ENCODE assay signal across 8 cellular contexts in genomic region chr11:3867209-3868071, GRCh38. TPM values are rescaled to one million over a fixed set of nuclear protein-coding genes. Genes with fewer than 3 reads are reported as not detected.
DNase-seq lines count a peak whose midpoint lies in the region; ATAC-seq, FAIRE-seq and TF ChIP-seq lines count a peak whose summit lies in the region.

No MANE protein-coding gene starts in this region.

- no peak overlapping the region for H3K4me3 ChIP-seq in effector memory CD4-positive, alpha-beta T cell (ENCODE audit: insufficient read depth, low read depth, low read length, poor library complexity, severe bottlenecking)
- H3K4me3 ChIP-seq in pancreas (no peak overlapping the region), PC-3 (ENCODE audit: low read length) (no peak overlapping the region)

- H2AFZ ChIP-seq in PC-3 (ENCODE audit: low read length), result no peak overlapping the region

- H3K27ac ChIP-seq in effector memory CD4-positive, alpha-beta T cell (ENCODE audit: insufficient read depth, low read length, poor library complexity, severe bottlenecking), result peak overlapping the region; percentile 6
- H3K27ac ChIP-seq in pancreas, result peak overlapping the region; percentile 49 to 79 (median 54)
- H3K27ac ChIP-seq in PC-3 (ENCODE audit: low read length), result no peak overlapping the region

- 18 to 23% methylated on average over 6 of the region's 6 CpGs for WGBS in pancreas, 2 donors

- no peaks in the 10 kb centered on the region for H3K36me3 ChIP-seq in effector memory CD4-positive, alpha-beta T cell (ENCODE audit: control insufficient read depth, insufficient read depth, low read length)
- H3K36me3 ChIP-seq in pancreas, result no peaks in the 10 kb centered on the region
- H3K36me3 ChIP-seq in PC-3 (ENCODE audit: low read depth, low read length), result no peaks in the 10 kb centered on the region

- FAIRE-seq in pancreas (lab: Jason Lieb, UNC), result no peak

- no peaks in the 10 kb centered on the region for H3K27me3 Mint-ChIP-seq in activated T-cell treated with anti-CD3 and anti-CD28 coated beads, Interleukin-2, amount 50 U/mL, for 24 hours

- no peak for TF ChIP-seq CTCF in pancreas (IDR thresholded peaks at IDR 0.05)
- TF ChIP-seq CTCF in PC-3 (conservative IDR thresholded peaks at IDR 0.05; ENCODE audit: low read depth, low read length), result no peak

- no peaks in the 10 kb centered on the region for H3K9me3 ChIP-seq in effector memory CD4-positive, alpha-beta T cell (ENCODE audit: control insufficient read depth, low read length)
- no peaks in the 10 kb centered on the region for H3K9me3 ChIP-seq in pancreas
- no peaks in the 10 kb centered on the region for H3K9me3 ChIP-seq in PC-3 (ENCODE audit: low read length)

- no TSS peak for BruUV-seq in PC-3 (replicated peaks; lab: Mats Ljungman, UMichigan)

- peak overlapping the region; percentile 30 for H3K4me3 Mint-ChIP-seq in activated T-cell treated with anti-CD3 and anti-CD28 coated beads, Interleukin-2, amount 50 U/mL, for 24 hours

- no peak overlapping the region for H3K9ac ChIP-seq in PC-3 (ENCODE audit: low read length)

- peaks cover 92% of the 10 kb centered on the region for H3K4me1 Mint-ChIP-seq in activated T-cell treated with anti-CD3 and anti-CD28 coated beads, Interleukin-2, amount 50 U/mL, for 24 hours (ENCODE audit: low read depth)

- POLR2A ChIA-PET in PC-3 (lab: Charles Lee; ENCODE audit: unreplicated experiment), result no interaction called here

- H3K9me2 ChIP-seq in PC-3 (replicated peaks; ENCODE audit: low read length), result no peaks in the 10 kb centered on the region

- ATAC-seq in HG03521 (IDR thresholded peaks at IDR 0.05; ENCODE audit: unreplicated experiment) (peak; percentile 35), pancreas (peak; percentile 91 to 95 (median 92)), PC-3 (no peak)

- no peaks in the 10 kb centered on the region for H3F3A ChIP-seq in PC-3 (ENCODE audit: low read length, unreplicated experiment)

- DNase-seq in activated T-cell treated with anti-CD3 and anti-CD28 coated beads, Interleukin-2, amount 50 U/mL, for 24 hours, result peak; percentile 34
- no peak for DNase-seq in activated T-cell treated with anti-CD3 and anti-CD28 coated beads for 4 hours
- no peak for DNase-seq in effector memory CD4-positive, alpha-beta T cell
- DNase-seq in pancreas, result peak in 4 of 6 donors; percentile 53 to 68 (median 60)
- no peak for DNase-seq in NCI-H510A treated with DMSO at 0.1 percent for 48 hours (lab: John Stamatoyannopoulos, UW)
- no peak for DNase-seq in cerebellar cortex (ENCODE audit: low spot score)
- DNase-seq in PC-3, result no peak

- intact Hi-C loops in pancreas (cut with DNase I) (no loop called here), PC-3 (cut with micrococcal nuclease) (no loop called here)

- peak overlapping the region; percentile 91 for H3K27ac Mint-ChIP-seq in activated T-cell treated with anti-CD3 and anti-CD28 coated beads, Interleukin-2, amount 50 U/mL, for 24 hours

- H3K4me2 ChIP-seq in PC-3 (ENCODE audit: low read length), result no peak overlapping the region

- CTCF ChIA-PET in PC-3 (lab: Charles Lee), result interaction anchor here (0.6 kb wide), 1 partner anchor 26 kb away, joined by 3 read pairs; no protein-coding TSS in a partner anchor

- H4K20me1 ChIP-seq in PC-3 (ENCODE audit: low read length), result no peaks in the 10 kb centered on the region

- H3K27me3 ChIP-seq in effector memory CD4-positive, alpha-beta T cell (replicated peaks; ENCODE audit: control insufficient read depth, insufficient read depth, low read length, poor library complexity, severe bottlenecking), result no peaks in the 10 kb centered on the region
- no peaks in the 10 kb centered on the region for H3K27me3 ChIP-seq in pancreas
- H3K27me3 ChIP-seq in PC-3 (ENCODE audit: low read length), result no peaks in the 10 kb centered on the region

- H3K9me3 Mint-ChIP-seq in activated T-cell treated with anti-CD3 and anti-CD28 coated beads, Interleukin-2, amount 50 U/mL, for 24 hours, result no peaks in the 10 kb centered on the region

- peaks cover 77% of the 10 kb centered on the region for H3K79me2 ChIP-seq in PC-3 (ENCODE audit: low read length)

- H3K36me3 Mint-ChIP-seq in activated T-cell treated with anti-CD3 and anti-CD28 coated beads, Interleukin-2, amount 50 U/mL, for 24 hours (ENCODE audit: low read depth), result peaks cover 11% of the 10 kb centered on the region

- peaks cover 43% of the 10 kb centered on the region for H3K4me1 ChIP-seq in effector memory CD4-positive, alpha-beta T cell (ENCODE audit: control insufficient read depth, insufficient read depth, low read length, poor library complexity, severe bottlenecking)
- H3K4me1 ChIP-seq in pancreas (peaks cover 10 to 34% (median 28%) of the 10 kb centered on the region in 3 donors), PC-3 (ENCODE audit: insufficient read depth, low read length) (peaks cover 15% of the 10 kb centered on the region)

RNA-seq across cellular contexts. Expression of gene STIM1, which starts 12.0 kb away (rescaled TPM):
- total RNA-seq in pancreas (10 to 100 TPM; 17.0 to 28.9 (median 20.4) TPM), PC-3 (2014; rRNA removed) (22.8 and 31.9 TPM in 2 replicates)
- 10 to 100 TPM; 10.2 to 13.3 TPM for polyA plus RNA-seq in pancreas

RNA-seq across cellular contexts. Expression of gene RHOG, which starts 26.7 kb away (rescaled TPM):
- 10 to 100 TPM in 5 of 6 donors, 1 to 10 TPM in 1; 9.0 to 27.5 (median 14.0) TPM for total RNA-seq in pancreas
- 10 to 100 TPM; 13.6 to 18.5 TPM for polyA plus RNA-seq in pancreas
- 31.2 and 33.5 TPM in 2 replicates for total RNA-seq in PC-3 (2014; rRNA removed)

RNA-seq across cellular contexts. Expression of gene PGAP2, which starts 59.1 kb away (rescaled TPM):
- total RNA-seq in pancreas (10 to 100 TPM; 13.5 to 21.4 (median 17.2) TPM), PC-3 (2014; rRNA removed) (21.7 and 25.9 TPM in 2 replicates)
- polyA plus RNA-seq in pancreas, result 10 to 100 TPM; 18.6 to 32.9 TPM

Comparison
In these comparisons a context has a peak if more than half of its experiments do, and no peak if none do; other contexts are left out.
1. DNase-seq: peak in activated T-cell treated with anti-CD3 and anti-CD28 coated beads, Interleukin-2, amount 50 U/mL, for 24 hours (single experiment) and pancreas (4 of 6); none in activated T-cell treated with anti-CD3 and anti-CD28 coated beads for 4 hours (single experiment), effector memory CD4-positive, alpha-beta T cell (0 of 3), NCI-H510A treated with DMSO at 0.1 percent for 48 hours (single experiment), cerebellar cortex (single experiment) and PC-3 (single experiment).